13 cellular contexts compared by ENCODE assay signal in genomic region chr13:53127378-53127777, GRCh38.
A peak's percentile ranks its signal among the peaks of the same experiment; 100 is the strongest.
DNase-seq lines count a peak whose midpoint lies in the region; ATAC-seq and TF ChIP-seq lines count a peak whose summit lies in the region.
"Had no signal": no experiment of that assay in that cellular context is flagged by ENCODE, and none has a peak within 500 bp of the region (broad histone marks: within the 10 kb centered on the region; RNA-seq: fewer than 3 reads in every experiment).

No MANE protein-coding gene starts in this region.

- H3K36me3 ChIP-seq in adipocyte (ENCODE audit: control insufficient read depth, insufficient read depth, low read length, severe bottlenecking) (no peaks in the 10 kb centered on the region), gastroesophageal sphincter (no peaks in the 10 kb centered on the region), skeletal muscle tissue (ENCODE audit: control insufficient read depth in 3 of 3, insufficient read depth in 3 of 3, low read length in 3 of 3) (no peaks in the 10 kb centered on the region), PC-9 (ENCODE audit: low read depth) (no peaks in the 10 kb centered on the region)
- H3K36me3 ChIP-seq: HAP-1 had no signal

- no peaks in the 10 kb centered on the region for H3K9me2 ChIP-seq in PC-9 (ENCODE audit: insufficient read depth)

- H3K4me1 ChIP-seq in adipocyte (ENCODE audit: control insufficient read depth, insufficient read depth, low read length) (peaks cover 22% of the 10 kb centered on the region), gastroesophageal sphincter (no peaks in the 10 kb centered on the region), skeletal muscle tissue (ENCODE audit: control insufficient read depth in 3 of 3, insufficient read depth in 3 of 3, low read length in 3 of 3) (no peaks in the 10 kb centered on the region), PC-9 (replicated peaks; ENCODE audit: insufficient read depth) (no peaks in the 10 kb centered on the region)

- H3K4me1 Mint-ChIP-seq in activated T-cell treated with anti-CD3 and anti-CD28 coated beads, Interleukin-2, amount 50 U/mL, for 72 hours (ENCODE audit: low read depth), result no peaks in the 10 kb centered on the region
- H3K4me1 Mint-ChIP-seq: B cell had no signal

- peak; percentile 53 for DNase-seq in EH (ENCODE audit: low read depth)
- DNase-seq in adipocyte (ENCODE audit: low read depth), result no peak
- no peak for DNase-seq in PC-9
- no peak for DNase-seq in activated T-cell treated with anti-CD3 and anti-CD28 coated beads, Interleukin-2, amount 50 U/mL, for 72 hours
- DNase-seq: C1 segment of cervical spinal cord; Calu3; CD4-positive, alpha-beta T cell; DMS 273 treated with DMSO at 0.1 percent for 48 hours had no signal

- H3K4me3 ChIP-seq in adipocyte (ENCODE audit: low read length) (peak overlapping the region; percentile 7), gastroesophageal sphincter (no peak overlapping the region), skeletal muscle tissue (ENCODE audit: low read length in 3 of 3) (no peak overlapping the region), PC-9 (no peak overlapping the region)
- H3K4me3 ChIP-seq: HAP-1 had no signal

- H3K27ac Mint-ChIP-seq in activated T-cell treated with anti-CD3 and anti-CD28 coated beads, Interleukin-2, amount 50 U/mL, for 72 hours, result no peak overlapping the region
- H3K27ac Mint-ChIP-seq: B cell; CD4-positive, alpha-beta T cell had no signal

- H3K4me2 ChIP-seq in PC-9, result no peak overlapping the region

- TF ChIP-seq CTCF in gastroesophageal sphincter (IDR thresholded peaks at IDR 0.05) (no peak), PC-9 (conservative IDR thresholded peaks at IDR 0.05) (no peak)

- peaks cover 4% of the 10 kb centered on the region in 2 donors for H3K9me3 Mint-ChIP-seq in activated T-cell treated with anti-CD3 and anti-CD28 coated beads, Interleukin-2, amount 50 U/mL, for 72 hours
- H3K9me3 Mint-ChIP-seq: CD4-positive, alpha-beta T cell had no signal

- no peak overlapping the region for H3K9ac ChIP-seq in adipocyte (ENCODE audit: low read length)
- no peak overlapping the region for H3K9ac ChIP-seq in skeletal muscle tissue (ENCODE audit: low read depth in 1 of 3, low read length in 3 of 3)

- TF ChIP-seq EP300 in gastroesophageal sphincter (IDR thresholded peaks at IDR 0.05), result no peak

- no peaks in the 10 kb centered on the region for H3F3A ChIP-seq in PC-9 (ENCODE audit: insufficient read depth, low read depth)

- H3K27me3 ChIP-seq in adipocyte (replicated peaks; ENCODE audit: control insufficient read depth, insufficient read depth, low read length), result no peaks in the 10 kb centered on the region
- H3K27me3 ChIP-seq in gastroesophageal sphincter, result no peaks in the 10 kb centered on the region
- no peaks in the 10 kb centered on the region for H3K27me3 ChIP-seq in skeletal muscle tissue (ENCODE audit: control insufficient read depth in 3 of 3, insufficient read depth in 3 of 3, low read length in 3 of 3)
- no peaks in the 10 kb centered on the region for H3K27me3 ChIP-seq in PC-9 (ENCODE audit: insufficient read depth, low read depth)

- H3K79me2 ChIP-seq in PC-9 (ENCODE audit: low read depth), result no peaks in the 10 kb centered on the region

- no peaks in the 10 kb centered on the region for H4K20me1 ChIP-seq in PC-9 (ENCODE audit: insufficient read depth)

- H3K27ac ChIP-seq in gastroesophageal sphincter (no peak overlapping the region), skeletal muscle tissue (ENCODE audit: low read depth, low read length) (peak overlapping the region; percentile 58), PC-9 (no peak overlapping the region)

- CTCF ChIA-PET in PC-9 (lab: Charles Lee), result no interaction called here

- no peaks in the 10 kb centered on the region for H3K27me3 Mint-ChIP-seq in activated T-cell treated with anti-CD3 and anti-CD28 coated beads, Interleukin-2, amount 50 U/mL, for 72 hours (ENCODE audit: low read depth)
- H3K27me3 Mint-ChIP-seq: B cell; CD4-positive, alpha-beta T cell had no signal

- H3K36me3 Mint-ChIP-seq in activated T-cell treated with anti-CD3 and anti-CD28 coated beads, Interleukin-2, amount 50 U/mL, for 72 hours (ENCODE audit: insufficient read depth in 2 of 2), result no peaks in the 10 kb centered on the region

- POLR2A ChIA-PET in PC-9 (lab: Charles Lee; ENCODE audit: unreplicated experiment), result no interaction called here

- H3K4me3 Mint-ChIP-seq in activated T-cell treated with anti-CD3 and anti-CD28 coated beads, Interleukin-2, amount 50 U/mL, for 72 hours, result no peak overlapping the region
- H3K4me3 Mint-ChIP-seq: B cell; CD4-positive, alpha-beta T cell had no signal

- H2AFZ ChIP-seq in PC-9, result no peak overlapping the region

- BruUV-seq in PC-9 (replicated peaks; lab: Mats Ljungman, UMichigan), result no TSS peak

- 20 to 47% methylated on average over 1 to 2 of the region's 2 CpGs for WGBS in gastroesophageal sphincter (ENCODE audit: low coverage in 1 of 2), 2 donors

- ATAC-seq in gastroesophageal sphincter, result peak; percentile 10
- ATAC-seq in HG03175 (IDR thresholded peaks at IDR 0.05; ENCODE audit: unreplicated experiment), result no peak
- no peak for ATAC-seq in activated T-cell treated with anti-CD3 and anti-CD28 coated beads, Interleukin-2, amount 50 U/mL, for 72 hours (replicated peaks in 1 of 2)

- no peaks in the 10 kb centered on the region for H3K9me3 ChIP-seq in adipocyte (ENCODE audit: control insufficient read depth, low read length)
- H3K9me3 ChIP-seq in gastroesophageal sphincter, result no peaks in the 10 kb centered on the region
- H3K9me3 ChIP-seq in skeletal muscle tissue (ENCODE audit: control insufficient read depth in 3 of 3, low read length in 3 of 3), result no peaks in the 10 kb centered on the region
- no peaks in the 10 kb centered on the region for H3K9me3 ChIP-seq in PC-9 (ENCODE audit: insufficient read depth, low read depth)
- H3K9me3 ChIP-seq: HAP-1 had no signal

- no peak for TF ChIP-seq POLR2A in gastroesophageal sphincter (IDR thresholded peaks at IDR 0.05)

- intact Hi-C loops in PC-9 (cut with micrococcal nuclease; ENCODE audit: unreplicated experiment), result no loop called here
